Comparison of ENCODE assay signal across 26 cellular contexts in genomic region chr12:95738024-95738611, GRCh38. TPM values are rescaled to one million over a fixed set of nuclear protein-coding genes. Genes with fewer than 3 reads are reported as not detected.
A peak's percentile ranks its signal among the peaks of the same experiment; 100 is the strongest.
DNase-seq lines count a peak whose midpoint lies in the region; TF ChIP-seq lines count a peak whose summit lies in the region.
"Had no signal": no experiment of that assay in that cellular context is flagged by ENCODE, and none has a peak within 500 bp of the region (broad histone marks: within the 10 kb centered on the region; RNA-seq: fewer than 3 reads in every experiment).

No MANE protein-coding gene starts in this region.

- peaks cover 42% of the 10 kb centered on the region for H3K4me1 Mint-ChIP-seq in Calu3 (ENCODE audit: low read depth, unreplicated experiment)
- peaks cover 66% of the 10 kb centered on the region for H3K4me1 Mint-ChIP-seq in osteocyte (ENCODE audit: unreplicated experiment)

- peak; percentile 33 for DNase-seq in Calu3
- DNase-seq in colonic mucosa = peak; percentile 67
- DNase-seq in osteocyte (ENCODE audit: extremely low spot score, unreplicated experiment) = no peak
- no peak for DNase-seq in D341Med (ENCODE audit: low spot score)
- no peak for DNase-seq in GM19240 (ENCODE audit: insufficient read length, low spot score)
- no peak for DNase-seq in LoVo (ENCODE audit: low spot score)
- no peak for DNase-seq in NCI-H774 (lab: John Stamatoyannopoulos, UW)
- DNase-seq: activated CD4-positive, alpha-beta T cell treated with anti-CD3 and anti-CD28 coated beads for 48 hours; activated CD8-positive, alpha-beta memory T cell treated with anti-CD3 and anti-CD28 coated beads for 24 hours; activated gamma-delta T cell; activated T-cell treated with anti-CD3 and anti-CD28 coated beads, Interleukin-2, amount 50 U/mL, for 1 hour; central memory CD4-positive, alpha-beta T cell; dermis blood vessel endothelial cell; gastrocnemius medialis; H9; KBM-7; lower lobe of right lung; NCI-H1436; NCI-H524; nephron progenitor cell; PC-9; SIG-M5; stimulated activated naive CD4-positive, alpha-beta T cell; WERI-Rb-1 had no signal

- intact Hi-C loops in Calu3 (cut with micrococcal nuclease; ENCODE audit: unreplicated experiment) (no loop called here), colonic mucosa (cut with DNase I) (loop anchor here (10.0 kb wide), 1 partner anchor 113 kb away; no protein-coding TSS in a partner anchor)

- no peaks in the 10 kb centered on the region for H3K27me3 ChIP-seq in colonic mucosa
- H3K27me3 ChIP-seq: gastrocnemius medialis had no signal

- TF ChIP-seq CTCF in C4-2B (conservative IDR thresholded peaks at IDR 0.05) (no peak), Calu3 (IDR thresholded peaks at IDR 0.05; ENCODE audit: unreplicated experiment) (no peak), colonic mucosa (IDR thresholded peaks at IDR 0.05) (no peak), osteocyte (IDR thresholded peaks at IDR 0.05) (no peak)

- H3K9me3 Mint-ChIP-seq in Calu3 (ENCODE audit: low read depth, unreplicated experiment) (no peaks in the 10 kb centered on the region), osteocyte (ENCODE audit: unreplicated experiment) (no peaks in the 10 kb centered on the region)
- H3K9me3 Mint-ChIP-seq: H9, nephron progenitor cell had no signal

- no peak overlapping the region for H3K4me3 ChIP-seq in colonic mucosa
- H3K4me3 ChIP-seq: gastrocnemius medialis, lower lobe of right lung, PC-9 had no signal

- H3K36me3 ChIP-seq in colonic mucosa = no peaks in the 10 kb centered on the region
- H3K36me3 ChIP-seq: gastrocnemius medialis, WERI-Rb-1 had no signal

- no TSS peak for BruUV-seq in Calu3 (replicated peaks; lab: Mats Ljungman, UMichigan)

- H3K9me3 ChIP-seq in colonic mucosa = no peaks in the 10 kb centered on the region
- H3K9me3 ChIP-seq: gastrocnemius medialis, lower lobe of right lung had no signal

- CTCF ChIA-PET in Calu3 (lab: Charles Lee) = interaction anchor here (0.5 to 1.0 kb wide), 4 partner anchors 37 to 688 kb away, joined by 3 to 9 read pairs (median 3); no protein-coding TSS in a partner anchor

- H3K27me3 Mint-ChIP-seq in Calu3 (ENCODE audit: unreplicated experiment) (no peaks in the 10 kb centered on the region), osteocyte (ENCODE audit: unreplicated experiment) (no peaks in the 10 kb centered on the region)

- H3K4me1 ChIP-seq in colonic mucosa = peaks cover 4% of the 10 kb centered on the region
- H3K4me1 ChIP-seq: parathyroid adenoma had no signal

- peak overlapping the region; percentile 73 for H3K27ac ChIP-seq in C4-2B
- peak overlapping the region; percentile 28 for H3K27ac ChIP-seq in colonic mucosa
- H3K27ac ChIP-seq: lower lobe of right lung, parathyroid adenoma, PC-9, WERI-Rb-1 had no signal

- H3K36me3 Mint-ChIP-seq in Calu3 (ENCODE audit: insufficient read depth, unreplicated experiment) (peaks cover 22% of the 10 kb centered on the region), osteocyte (ENCODE audit: unreplicated experiment) (peaks cover 66% of the 10 kb centered on the region)

- H3K4me3 Mint-ChIP-seq in Calu3 (ENCODE audit: low read depth, unreplicated experiment) (peak overlapping the region; percentile 15), osteocyte (ENCODE audit: unreplicated experiment) (no peak overlapping the region)
- H3K4me3 Mint-ChIP-seq: H9, nephron progenitor cell had no signal

- H3K27ac Mint-ChIP-seq in Calu3 (ENCODE audit: unreplicated experiment) = peak overlapping the region; percentile 83
- peak overlapping the region; percentile 93 for H3K27ac Mint-ChIP-seq in osteocyte (ENCODE audit: unreplicated experiment)
- H3K27ac Mint-ChIP-seq: H9, nephron progenitor cell had no signal

- H3K9ac ChIP-seq in colonic mucosa (ENCODE audit: low read depth in 2 of 2, low read length in 2 of 2) = peak overlapping the region in 1 of 2 donors; percentile 12
- H3K9ac ChIP-seq: parathyroid adenoma had no signal

RNA-seq across cellular contexts. Expression of gene NTN4, which starts 52.4 kb away (rescaled TPM):
- 68.4 and 76.5 TPM in 2 replicates for total RNA-seq in Calu3 (2022)
- total RNA-seq in colonic mucosa = 10 to 100 TPM; 12.4 to 16.8 TPM
- 654 and 670 TPM in 2 replicates for total RNA-seq in osteocyte

Comparison
In these comparisons a context has a peak if more than half of its experiments do, and no peak if none do; other contexts are left out.
1. DNase-seq: peak in Calu3 (single experiment) and colonic mucosa (single experiment); none in osteocyte (single experiment), D341Med (single experiment), GM19240 (single experiment), LoVo (single experiment) and NCI-H774 (single experiment).